8 cellular contexts compared by ENCODE assay signal in genomic region chr11:77147668-77148321, GRCh38. TPM values are rescaled to one million over a fixed set of nuclear protein-coding genes. Genes with fewer than 3 reads are reported as not detected.
A peak's percentile ranks its signal among the peaks of the same experiment; 100 is the strongest.
DNase-seq lines count a peak whose midpoint lies in the region; ATAC-seq and TF ChIP-seq lines count a peak whose summit lies in the region.

No MANE protein-coding gene starts in this region.

- H3K36me3 Mint-ChIP-seq in CD8-positive, alpha-beta memory T cell: no peaks in the 10 kb centered on the region
- H3K36me3 Mint-ChIP-seq in activated naive CD4-positive, alpha-beta T cell treated with anti-CD3 and anti-CD28 coated beads, Interleukin-2, amount 50 U/mL, for 72 hours: no peaks in the 10 kb centered on the region
- no peaks in the 10 kb centered on the region for H3K36me3 Mint-ChIP-seq in MCF 10A (ENCODE audit: insufficient read depth, unreplicated experiment)

- peak overlapping the region; percentile 47 for H3K4me3 ChIP-seq in CD8-positive, alpha-beta memory T cell (ENCODE audit: low read length)
- peak overlapping the region; percentile 14 for H3K4me3 ChIP-seq in kidney epithelial cell (ENCODE audit: low read depth, low read length)

- TF ChIP-seq CTCF in kidney epithelial cell (IDR thresholded peaks at IDR 0.05; ENCODE audit: insufficient read depth, low read length, poor library complexity, severe bottlenecking) (no peak), MCF 10A (IDR thresholded peaks at IDR 0.05; ENCODE audit: unreplicated experiment) (no peak)

- intact Hi-C loops in MCF 10A (cut with micrococcal nuclease): no loop called here

- H3K4me3 Mint-ChIP-seq in CD8-positive, alpha-beta memory T cell: peak overlapping the region; percentile 60 to 86 (median 76)
- H3K4me3 Mint-ChIP-seq in MCF 10A (ENCODE audit: unreplicated experiment): no peak overlapping the region

- H3K27me3 Mint-ChIP-seq in CD8-positive, alpha-beta memory T cell: no peaks in the 10 kb centered on the region
- H3K27me3 Mint-ChIP-seq in MCF 10A (ENCODE audit: insufficient read depth, unreplicated experiment): peaks cover 23% of the 10 kb centered on the region

- no peaks in the 10 kb centered on the region for H3K9me3 ChIP-seq in CD8-positive, alpha-beta memory T cell (ENCODE audit: low read length)

- peak; percentile 32 to 50 for ATAC-seq in activated naive CD4-positive, alpha-beta T cell treated with anti-CD3 and anti-CD28 coated beads, Interleukin-2, amount 50 U/mL, for 72 hours

- H3K27ac ChIP-seq in CD8-positive, alpha-beta memory T cell (ENCODE audit: low read depth, low read length): no peak overlapping the region

- H3K36me3 ChIP-seq in CD8-positive, alpha-beta memory T cell (ENCODE audit: insufficient read depth, low read length): no peaks in the 10 kb centered on the region
- H3K36me3 ChIP-seq in kidney epithelial cell (ENCODE audit: control insufficient read depth, insufficient read depth, low read length): no peaks in the 10 kb centered on the region

- peaks cover 37 to 52% (median 41%) of the 10 kb centered on the region in 3 donors for H3K4me1 Mint-ChIP-seq in CD8-positive, alpha-beta memory T cell
- H3K4me1 Mint-ChIP-seq in MCF 10A (ENCODE audit: insufficient read depth, unreplicated experiment): no peaks in the 10 kb centered on the region

- DNase-seq in CD8-positive, alpha-beta memory T cell: peak; percentile 34 to 68 (median 44)
- peak; percentile 90 for DNase-seq in NCI-H2107 treated with DMSO at 0.1 percent for 48 hours (lab: John Stamatoyannopoulos, UW; ENCODE audit: unreplicated experiment)
- DNase-seq in activated naive CD4-positive, alpha-beta T cell treated with anti-CD3 and anti-CD28 coated beads, Interleukin-2, amount 50 U/mL, for 72 hours (ENCODE audit: low spot score in 2 of 2): peak in 1 of 2 donors; percentile 28
- no peak for DNase-seq in kidney epithelial cell (ENCODE audit: low read depth)
- DNase-seq in MCF 10A (ENCODE audit: unreplicated experiment): no peak
- DNase-seq in cerebellar cortex (ENCODE audit: low spot score): no peak
- DNase-seq in NCI-H510A (lab: John Stamatoyannopoulos, UW): no peak
- no peak for DNase-seq in superior temporal gyrus (ENCODE audit: extremely low spot score)

- peaks cover 15% of the 10 kb centered on the region for H3K4me1 ChIP-seq in CD8-positive, alpha-beta memory T cell (ENCODE audit: insufficient read depth, low read length)

- POLR2A ChIA-PET in CD8-positive, alpha-beta memory T cell (lab: Charles Lee): interaction anchor here (1.2 kb wide), 1 partner anchor 31 kb away, joined by 4 read pairs; no protein-coding TSS in a partner anchor
- POLR2A ChIA-PET in MCF 10A (lab: Yijun Ruan, JAX): interaction anchor here (0.7 kb wide), 1 partner anchor 127 kb away, joined by 3 read pairs; no protein-coding TSS in a partner anchor

- H3K27me3 ChIP-seq in CD8-positive, alpha-beta memory T cell (ENCODE audit: insufficient read depth, low read length, poor library complexity, severe bottlenecking): no peaks in the 10 kb centered on the region
- H3K27me3 ChIP-seq in kidney epithelial cell (ENCODE audit: control insufficient read depth, insufficient read depth, low read length): peaks cover 34% of the 10 kb centered on the region

- no peaks in the 10 kb centered on the region for H3K9me3 Mint-ChIP-seq in CD8-positive, alpha-beta memory T cell
- no peaks in the 10 kb centered on the region for H3K9me3 Mint-ChIP-seq in activated naive CD4-positive, alpha-beta T cell treated with anti-CD3 and anti-CD28 coated beads, Interleukin-2, amount 50 U/mL, for 72 hours
- H3K9me3 Mint-ChIP-seq in MCF 10A (ENCODE audit: unreplicated experiment): no peaks in the 10 kb centered on the region

- H3K27ac Mint-ChIP-seq in CD8-positive, alpha-beta memory T cell: peak overlapping the region in 7 of 8 donors; percentile 59 to 95 (median 83)
- no peak overlapping the region for H3K27ac Mint-ChIP-seq in activated naive CD4-positive, alpha-beta T cell treated with anti-CD3 and anti-CD28 coated beads, Interleukin-2, amount 50 U/mL, for 72 hours
- H3K27ac Mint-ChIP-seq in MCF 10A (ENCODE audit: low read depth, unreplicated experiment): no peak overlapping the region

- CTCF ChIA-PET in CD8-positive, alpha-beta memory T cell (lab: Charles Lee): interaction anchor here (3.2 to 3.3 kb wide), 2 partner anchors 20 kb away, joined by 13 to 14 read pairs; partner anchors contain the start of gene MYO7A
- CTCF ChIA-PET in MCF 10A (lab: Yijun Ruan, JAX): interaction anchor here (2.6 kb wide), 1 partner anchor 20 kb away, joined by 8 read pairs; the partner anchor contains the start of gene MYO7A

- no TSS peak for BruUV-seq in MCF 10A (replicated peaks; lab: Mats Ljungman, UMichigan)

RNA-seq across cellular contexts. Expression of gene MYO7A, which starts 19.7 kb away (rescaled TPM):
- under 1 TPM; 0.20 to 0.31 TPM for total RNA-seq in CD8-positive, alpha-beta memory T cell
- 0.06 TPM for polyA plus RNA-seq in CD8-positive, alpha-beta memory T cell
- under 1 TPM in 1 of 2 donors, not detected in 1; 0.32 TPM for total RNA-seq in activated naive CD4-positive, alpha-beta T cell treated with anti-CD3 and anti-CD28 coated beads, Interleukin-2, amount 50 U/mL, for 72 hours
- 0.17 and 0.89 TPM in 2 replicates for total RNA-seq in kidney epithelial cell
- 0.26 and 0.27 TPM in 2 replicates for total RNA-seq in MCF 10A (2022)

RNA-seq across cellular contexts. Expression of gene OMP, which starts 45.2 kb away (rescaled TPM):
- total RNA-seq in CD8-positive, alpha-beta memory T cell: not detected
- not detected for polyA plus RNA-seq in CD8-positive, alpha-beta memory T cell
- total RNA-seq in activated naive CD4-positive, alpha-beta T cell treated with anti-CD3 and anti-CD28 coated beads, Interleukin-2, amount 50 U/mL, for 72 hours: not detected
- total RNA-seq in kidney epithelial cell: not detected in 2 replicates
- not detected in 2 replicates for total RNA-seq in MCF 10A (2022)

Comparison
In these comparisons a context has a peak if more than half of its experiments do, and no peak if none do; other contexts are left out.
1. DNase-seq: peak in CD8-positive, alpha-beta memory T cell (5 of 5) and NCI-H2107 treated with DMSO at 0.1 percent for 48 hours (single experiment); none in kidney epithelial cell (single experiment), MCF 10A (single experiment), cerebellar cortex (single experiment), NCI-H510A (single experiment) and superior temporal gyrus (single experiment).
2. H3K27ac Mint-ChIP-seq: peak in CD8-positive, alpha-beta memory T cell (7 of 8); none in activated naive CD4-positive, alpha-beta T cell treated with anti-CD3 and anti-CD28 coated beads, Interleukin-2, amount 50 U/mL, for 72 hours (0 of 2) and MCF 10A (single experiment).